21 cellular contexts compared by ENCODE assay signal in genomic region chr3:11370961-11371360, GRCh38.
"Had no signal": no experiment of that assay in that cellular context is flagged by ENCODE, and none has a peak within 500 bp of the region (broad histone marks: within the 10 kb centered on the region; RNA-seq: fewer than 3 reads in every experiment).

No MANE protein-coding gene starts in this region.

- H3K4me1 ChIP-seq: uterus had no signal

- H3K9me3 Mint-ChIP-seq: activated naive CD4-positive, alpha-beta T cell treated with anti-CD3 and anti-CD28 coated beads for 36 hours; activated T-cell treated with anti-CD3 and anti-CD28 coated beads, Interleukin-2, amount 50 U/mL, for 24 hours; naive B cell had no signal

- DNase-seq: activated CD4-positive, alpha-beta T cell treated with anti-CD3 and anti-CD28 coated beads for 1 hour; activated CD8-positive, alpha-beta memory T cell treated with anti-CD3 and anti-CD28 coated beads for 24 hours; activated CD8-positive, alpha-beta memory T cell treated with anti-CD3 and anti-CD28 coated beads, Interleukin-2, amount 50 U/mL, for 4 hours; activated naive CD4-positive, alpha-beta T cell treated with anti-CD3 and anti-CD28 coated beads for 36 hours; activated T-cell treated with anti-CD3 and anti-CD28 coated beads, Interleukin-2, amount 50 U/mL, for 24 hours; cerebellar nuclear complex; cortex of kidney; heart right ventricle; lower lobe of right lung; naive B cell; retina; sigmoid colon; stimulated activated CD4-positive, alpha-beta T cell treated with anti-CD3 and anti-CD28 coated beads, Interleukin-4, amount 100 ng/mL, for 1 hour; stimulated activated naive CD4-positive, alpha-beta T cell treated with Interleukin-2 at 50 U/mL for 16 hours; tibial artery; uterus; WERI-Rb-1 had no signal

- H3K4me1 Mint-ChIP-seq: naive B cell had no signal

- H3K4me2 ChIP-seq: smooth muscle cell had no signal

- H3K9me3 ChIP-seq: heart right ventricle, lower lobe of right lung, sigmoid colon, tibial artery, uterus had no signal

- H3K27ac ChIP-seq: heart right ventricle, lower lobe of right lung, sigmoid colon, tibial artery, uterus, WERI-Rb-1 had no signal

- FAIRE-seq: keratinocyte had no signal

- H3K27me3 ChIP-seq: heart right ventricle, sigmoid colon, tibial artery, uterus had no signal

- H3K27ac Mint-ChIP-seq: activated naive CD4-positive, alpha-beta T cell treated with anti-CD3 and anti-CD28 coated beads for 36 hours; activated T-cell treated with anti-CD3 and anti-CD28 coated beads, Interleukin-2, amount 50 U/mL, for 24 hours; progenitor cell of endocrine pancreas had no signal

- H3K27me3 Mint-ChIP-seq: activated T-cell treated with anti-CD3 and anti-CD28 coated beads, Interleukin-2, amount 50 U/mL, for 24 hours; naive B cell; progenitor cell of endocrine pancreas had no signal

- ATAC-seq: heart right ventricle, left lobe of liver, lower lobe of right lung had no signal

- H3K4me3 Mint-ChIP-seq: activated naive CD4-positive, alpha-beta T cell treated with anti-CD3 and anti-CD28 coated beads for 36 hours; activated T-cell treated with anti-CD3 and anti-CD28 coated beads, Interleukin-2, amount 50 U/mL, for 24 hours had no signal
